In genomic region chr20:37348643-37349516, GRCh38 we compare ENCODE assay signal across 1 cellular context.
TF ChIP-seq lines count a peak whose summit lies in the region.

No MANE protein-coding gene starts in this region.

TF ChIP-seq in GM23338, 12 proteins besides CTCF, POLR2A, EP300 and RAD21 (continued from another document):
- TF ChIP-seq, protein P1, sequence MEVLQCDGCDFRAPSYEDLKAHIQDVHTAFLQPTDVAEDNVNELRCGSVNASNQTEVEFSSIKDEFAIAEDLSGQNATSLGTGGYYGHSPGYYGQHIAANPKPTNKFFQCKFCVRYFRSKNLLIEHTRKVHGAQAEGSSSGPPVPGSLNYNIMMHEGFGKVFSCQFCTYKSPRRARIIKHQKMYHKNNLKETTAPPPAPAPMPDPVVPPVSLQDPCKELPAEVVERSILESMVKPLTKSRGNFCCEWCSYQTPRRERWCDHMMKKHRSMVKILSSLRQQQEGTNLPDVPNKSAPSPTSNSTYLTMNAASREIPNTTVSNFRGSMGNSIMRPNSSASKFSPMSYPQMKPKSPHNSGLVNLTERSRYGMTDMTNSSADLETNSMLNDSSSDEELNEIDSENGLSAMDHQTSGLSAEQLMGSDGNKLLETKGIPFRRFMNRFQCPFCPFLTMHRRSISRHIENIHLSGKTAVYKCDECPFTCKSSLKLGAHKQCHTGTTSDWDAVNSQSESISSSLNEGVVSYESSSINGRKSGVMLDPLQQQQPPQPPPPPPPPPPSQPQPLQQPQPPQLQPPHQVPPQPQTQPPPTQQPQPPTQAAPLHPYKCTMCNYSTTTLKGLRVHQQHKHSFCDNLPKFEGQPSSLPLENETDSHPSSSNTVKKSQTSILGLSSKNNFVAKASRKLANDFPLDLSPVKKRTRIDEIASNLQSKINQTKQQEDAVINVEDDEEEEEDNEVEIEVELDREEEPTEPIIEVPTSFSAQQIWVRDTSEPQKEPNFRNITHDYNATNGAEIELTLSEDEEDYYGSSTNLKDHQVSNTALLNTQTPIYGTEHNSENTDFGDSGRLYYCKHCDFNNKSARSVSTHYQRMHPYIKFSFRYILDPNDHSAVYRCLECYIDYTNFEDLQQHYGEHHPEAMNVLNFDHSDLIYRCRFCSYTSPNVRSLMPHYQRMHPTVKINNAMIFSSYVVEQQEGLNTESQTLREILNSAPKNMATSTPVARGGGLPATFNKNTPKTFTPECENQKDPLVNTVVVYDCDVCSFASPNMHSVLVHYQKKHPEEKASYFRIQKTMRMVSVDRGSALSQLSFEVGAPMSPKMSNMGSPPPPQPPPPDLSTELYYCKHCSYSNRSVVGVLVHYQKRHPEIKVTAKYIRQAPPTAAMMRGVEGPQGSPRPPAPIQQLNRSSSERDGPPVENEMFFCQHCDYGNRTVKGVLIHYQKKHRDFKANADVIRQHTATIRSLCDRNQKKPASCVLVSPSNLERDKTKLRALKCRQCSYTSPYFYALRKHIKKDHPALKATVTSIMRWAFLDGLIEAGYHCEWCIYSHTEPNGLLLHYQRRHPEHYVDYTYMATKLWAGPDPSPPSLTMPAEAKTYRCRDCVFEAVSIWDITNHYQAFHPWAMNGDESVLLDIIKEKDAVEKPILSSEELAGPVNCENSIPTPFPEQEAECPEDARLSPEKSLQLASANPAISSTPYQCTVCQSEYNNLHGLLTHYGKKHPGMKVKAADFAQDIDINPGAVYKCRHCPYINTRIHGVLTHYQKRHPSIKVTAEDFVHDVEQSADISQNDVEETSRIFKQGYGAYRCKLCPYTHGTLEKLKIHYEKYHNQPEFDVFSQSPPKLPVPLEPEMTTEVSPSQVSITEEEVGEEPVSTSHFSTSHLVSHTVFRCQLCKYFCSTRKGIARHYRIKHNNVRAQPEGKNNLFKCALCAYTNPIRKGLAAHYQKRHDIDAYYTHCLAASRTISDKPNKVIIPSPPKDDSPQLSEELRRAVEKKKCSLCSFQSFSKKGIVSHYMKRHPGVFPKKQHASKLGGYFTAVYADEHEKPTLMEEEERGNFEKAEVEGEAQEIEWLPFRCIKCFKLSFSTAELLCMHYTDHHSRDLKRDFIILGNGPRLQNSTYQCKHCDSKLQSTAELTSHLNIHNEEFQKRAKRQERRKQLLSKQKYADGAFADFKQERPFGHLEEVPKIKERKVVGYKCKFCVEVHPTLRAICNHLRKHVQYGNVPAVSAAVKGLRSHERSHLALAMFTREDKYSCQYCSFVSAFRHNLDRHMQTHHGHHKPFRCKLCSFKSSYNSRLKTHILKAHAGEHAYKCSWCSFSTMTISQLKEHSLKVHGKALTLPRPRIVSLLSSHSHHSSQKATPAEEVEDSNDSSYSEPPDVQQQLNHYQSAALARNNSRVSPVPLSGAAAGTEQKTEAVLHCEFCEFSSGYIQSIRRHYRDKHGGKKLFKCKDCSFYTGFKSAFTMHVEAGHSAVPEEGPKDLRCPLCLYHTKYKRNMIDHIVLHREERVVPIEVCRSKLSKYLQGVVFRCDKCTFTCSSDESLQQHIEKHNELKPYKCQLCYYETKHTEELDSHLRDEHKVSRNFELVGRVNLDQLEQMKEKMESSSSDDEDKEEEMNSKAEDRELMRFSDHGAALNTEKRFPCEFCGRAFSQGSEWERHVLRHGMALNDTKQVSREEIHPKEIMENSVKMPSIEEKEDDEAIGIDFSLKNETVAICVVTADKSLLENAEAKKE (CRISPR knock-in tag; IDR thresholded peaks at IDR 0.05) = no peak
- TF ChIP-seq NANOG (IDR thresholded peaks at IDR 0.05; ENCODE audit: borderline replicate concordance) (no peak), POLR2AphosphoS5 (IDR thresholded peaks at IDR 0.05; ENCODE audit: low read depth) (no peak)
- TF ChIP-seq, protein P2, sequence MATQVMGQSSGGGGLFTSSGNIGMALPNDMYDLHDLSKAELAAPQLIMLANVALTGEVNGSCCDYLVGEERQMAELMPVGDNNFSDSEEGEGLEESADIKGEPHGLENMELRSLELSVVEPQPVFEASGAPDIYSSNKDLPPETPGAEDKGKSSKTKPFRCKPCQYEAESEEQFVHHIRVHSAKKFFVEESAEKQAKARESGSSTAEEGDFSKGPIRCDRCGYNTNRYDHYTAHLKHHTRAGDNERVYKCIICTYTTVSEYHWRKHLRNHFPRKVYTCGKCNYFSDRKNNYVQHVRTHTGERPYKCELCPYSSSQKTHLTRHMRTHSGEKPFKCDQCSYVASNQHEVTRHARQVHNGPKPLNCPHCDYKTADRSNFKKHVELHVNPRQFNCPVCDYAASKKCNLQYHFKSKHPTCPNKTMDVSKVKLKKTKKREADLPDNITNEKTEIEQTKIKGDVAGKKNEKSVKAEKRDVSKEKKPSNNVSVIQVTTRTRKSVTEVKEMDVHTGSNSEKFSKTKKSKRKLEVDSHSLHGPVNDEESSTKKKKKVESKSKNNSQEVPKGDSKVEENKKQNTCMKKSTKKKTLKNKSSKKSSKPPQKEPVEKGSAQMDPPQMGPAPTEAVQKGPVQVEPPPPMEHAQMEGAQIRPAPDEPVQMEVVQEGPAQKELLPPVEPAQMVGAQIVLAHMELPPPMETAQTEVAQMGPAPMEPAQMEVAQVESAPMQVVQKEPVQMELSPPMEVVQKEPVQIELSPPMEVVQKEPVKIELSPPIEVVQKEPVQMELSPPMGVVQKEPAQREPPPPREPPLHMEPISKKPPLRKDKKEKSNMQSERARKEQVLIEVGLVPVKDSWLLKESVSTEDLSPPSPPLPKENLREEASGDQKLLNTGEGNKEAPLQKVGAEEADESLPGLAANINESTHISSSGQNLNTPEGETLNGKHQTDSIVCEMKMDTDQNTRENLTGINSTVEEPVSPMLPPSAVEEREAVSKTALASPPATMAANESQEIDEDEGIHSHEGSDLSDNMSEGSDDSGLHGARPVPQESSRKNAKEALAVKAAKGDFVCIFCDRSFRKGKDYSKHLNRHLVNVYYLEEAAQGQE (IDR thresholded peaks at IDR 0.05; ENCODE audit: unreplicated experiment) = no peak
